Comparison of ENCODE assay signal across 12 cellular contexts in the genomic region with DNA sequence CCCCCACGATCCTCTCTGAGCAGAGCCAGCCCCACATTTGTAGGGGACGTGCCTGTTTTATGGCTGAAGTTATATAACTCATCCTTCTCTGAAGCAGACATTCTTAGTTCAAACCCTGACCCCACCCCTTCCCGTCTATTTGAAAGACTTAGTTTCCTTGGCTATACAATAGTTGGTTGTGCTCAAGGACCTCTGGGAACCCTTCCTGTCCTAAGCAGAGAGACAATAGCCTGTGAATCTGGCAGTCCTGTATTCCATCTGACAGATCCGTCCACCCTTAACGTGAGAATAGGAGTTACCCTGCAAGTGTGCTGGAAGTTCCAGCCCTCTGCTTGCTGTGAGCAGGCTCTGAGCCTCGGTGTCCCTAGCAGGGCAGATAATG.
DNase-seq lines count a peak whose midpoint lies in the region; ATAC-seq lines count a peak whose summit lies in the region.
"Had no signal": no experiment of that assay in that cellular context is flagged by ENCODE, and none has a peak within 500 bp of the region (broad histone marks: within the 10 kb centered on the region; RNA-seq: fewer than 3 reads in every experiment).

No MANE protein-coding gene starts in this region.

- H4K20me1 ChIP-seq in BLaER1 treated with 17β-estradiol and CSF1 and Interleukin-3, amounts not matched to agents 10 nM and 100 nM: no peaks in the 10 kb centered on the region

- no peaks in the 10 kb centered on the region for H3K36me3 ChIP-seq in BLaER1 treated with 17β-estradiol and CSF1 and Interleukin-3, amounts not matched to agents 10 nM and 100 nM
- H3K36me3 ChIP-seq in SJSA1: no peaks in the 10 kb centered on the region
- H3K36me3 ChIP-seq: MG63 had no signal

- peak overlapping the region; percentile 70 to 91 (median 79) for H3K4me2 ChIP-seq in BLaER1 treated with 17β-estradiol and CSF1 and Interleukin-3, amounts not matched to agents 10 nM and 100 nM

- H3K27me3 ChIP-seq in BLaER1 treated with 17β-estradiol and CSF1 and Interleukin-3, amounts not matched to agents 10 nM and 100 nM: no peaks in the 10 kb centered on the region
- H3K27me3 ChIP-seq in SJSA1 (replicated peaks): no peaks in the 10 kb centered on the region
- H3K27me3 ChIP-seq in right cardiac atrium (ENCODE audit: control insufficient read depth, insufficient read depth): no peaks in the 10 kb centered on the region
- H3K27me3 ChIP-seq: MG63 had no signal

- WGBS in right cardiac atrium: 35% methylated on average over 6 of the region's 6 CpGs

- peaks cover 24 to 65% (median 38%) of the 10 kb centered on the region in 10 experiments for H3K4me1 ChIP-seq in BLaER1 treated with 17β-estradiol and CSF1 and Interleukin-3, amounts not matched to agents 10 nM and 100 nM
- peaks cover 45% of the 10 kb centered on the region for H3K4me1 ChIP-seq in SJSA1 (replicated peaks)
- peaks cover 11% of the 10 kb centered on the region for H3K4me1 ChIP-seq in right cardiac atrium (ENCODE audit: control insufficient read depth, insufficient read depth, low read length)

- peak overlapping the region in 6 of 11 experiments; percentile 3 to 54 (median 18); a peak in 4 of 22 replicates for H3K9ac ChIP-seq in BLaER1 treated with 17β-estradiol and CSF1 and Interleukin-3, amounts not matched to agents 10 nM and 100 nM

- H3K4me3 ChIP-seq in BLaER1 treated with 17β-estradiol and CSF1 and Interleukin-3, amounts not matched to agents 10 nM and 100 nM: peak overlapping the region in 2 of 10 experiments; percentile 3 to 28; a peak in 1 of 20 replicates
- H3K4me3 ChIP-seq in SJSA1: no peak overlapping the region
- no peak overlapping the region for H3K4me3 ChIP-seq in right cardiac atrium (ENCODE audit: low read length)
- H3K4me3 ChIP-seq: MG63 had no signal

- DNase-seq in SJSA1 (ENCODE audit: low read depth in 1 of 2, low spot score in 2 of 2) (peak in 1 of 2 experiments; percentile 62), right cardiac atrium (no peak), sciatic nerve (ENCODE audit: low spot score) (no peak), OCI-M2 (lab: John Stamatoyannopoulos, UW; ENCODE audit: unreplicated experiment) (no peak), T-helper 2 cell (no peak), anterior cingulate cortex (lab: John Stamatoyannopoulos, UW) (no peak)
- DNase-seq: activated CD8-positive, alpha-beta memory T cell treated with anti-CD3 and anti-CD28 coated beads, Interleukin-2, amount 10 ng/mL, durations not matched to agents 7 days and 5 days; activated naive CD8-positive, alpha-beta T cell treated with anti-CD3 and anti-CD28 coated beads, Interleukin-2, amount 50 U/mL, for 24 hours; SHP77 had no signal

- intact Hi-C loops in right cardiac atrium (cut with DNase I) (loop anchor here in 1 of 4 donors (5.0 kb wide), 1 partner anchor 61 kb away; no protein-coding TSS in a partner anchor), sciatic nerve (cut with DNase I) (no loop called here)

- peak overlapping the region in 8 of 11 experiments; percentile 41 to 91 (median 70); a peak in 17 of 22 replicates for H3K27ac ChIP-seq in BLaER1 treated with 17β-estradiol and CSF1 and Interleukin-3, amounts not matched to agents 10 nM and 100 nM
- H3K27ac ChIP-seq in SJSA1 (peak overlapping the region; percentile 95), right cardiac atrium (ENCODE audit: low read length) (peak overlapping the region; percentile 86)

- peak in 1 of 2 donors; percentile 81 for ATAC-seq in right cardiac atrium
- peak; percentile 31 for ATAC-seq in sciatic nerve
- no peak for ATAC-seq in HG03354 (IDR thresholded peaks at IDR 0.05; ENCODE audit: poor library complexity, severe bottlenecking, unreplicated experiment)
- ATAC-seq: activated CD8-positive, alpha-beta memory T cell treated with anti-CD3 and anti-CD28 coated beads, Interleukin-2, amount 10 ng/mL, durations not matched to agents 7 days and 5 days; activated naive CD8-positive, alpha-beta T cell treated with anti-CD3 and anti-CD28 coated beads, Interleukin-2, amount 50 U/mL, for 24 hours had no signal

- peaks cover 0 to 33% (median 17%) of the 10 kb centered on the region in 11 experiments; a peak in 16 of 22 replicates for H3K9me3 ChIP-seq in BLaER1 treated with 17β-estradiol and CSF1 and Interleukin-3, amounts not matched to agents 10 nM and 100 nM (replicated peaks in 1 of 11)
- H3K9me3 ChIP-seq in SJSA1 (replicated peaks) (no peaks in the 10 kb centered on the region), right cardiac atrium (ENCODE audit: control insufficient read depth, low read length) (no peaks in the 10 kb centered on the region)
